Comparison of ENCODE assay signal across 18 cellular contexts in genomic region chr5:125564336-125564975, GRCh38.
DNase-seq lines count a peak whose midpoint lies in the region; ATAC-seq and TF ChIP-seq lines count a peak whose summit lies in the region.
"Had no signal": no experiment of that assay in that cellular context is flagged by ENCODE, and none has a peak within 500 bp of the region (broad histone marks: within the 10 kb centered on the region; RNA-seq: fewer than 3 reads in every experiment).

No MANE protein-coding gene starts in this region.

- intact Hi-C loops in Panc1 (cut with micrococcal nuclease; ENCODE audit: unreplicated experiment): no loop called here
- intact Hi-C loops in transverse colon (cut with DNase I; ENCODE audit: low total_unique reads): no loop called here
- intact Hi-C loops in mammary epithelial cell (cut with micrococcal nuclease): no loop called here

- H3K36me3 ChIP-seq in Panc1 (ENCODE audit: control insufficient read depth, insufficient read depth, low read length): no peaks in the 10 kb centered on the region
- H3K36me3 ChIP-seq in iPS-15b (ENCODE audit: control insufficient read depth, insufficient read depth, low read length): no peaks in the 10 kb centered on the region
- H3K36me3 ChIP-seq in transverse colon: no peaks in the 10 kb centered on the region
- no peaks in the 10 kb centered on the region for H3K36me3 ChIP-seq in mammary epithelial cell (ENCODE audit: insufficient read depth, low read length)
- H3K36me3 ChIP-seq: BLaER1 treated with 17β-estradiol and CSF1 and Interleukin-3, amounts not matched to agents 10 nM and 100 nM had no signal

- WGBS in transverse colon (ENCODE audit: low coverage in 1 of 2), 2 donors: 92 to 100% methylated on average over 1 to 5 of the region's 5 CpGs
- 100% methylated on average over 5 of the region's 5 CpGs for WGBS in mammary epithelial cell (ENCODE audit: low coverage, missing lambda C conversion rate)

- POLR2A ChIA-PET in Panc1 (lab: Charles Lee): no interaction called here

- H3K27me3 ChIP-seq in Panc1 (ENCODE audit: control insufficient read depth, insufficient read depth, low read length) (no peaks in the 10 kb centered on the region), iPS-15b (ENCODE audit: control insufficient read depth, insufficient read depth, low read length) (no peaks in the 10 kb centered on the region), transverse colon (no peaks in the 10 kb centered on the region), mammary epithelial cell (ENCODE audit: insufficient read depth, low read length) (no peaks in the 10 kb centered on the region)
- H3K27me3 ChIP-seq: BLaER1 treated with 17β-estradiol and CSF1 and Interleukin-3, amounts not matched to agents 10 nM and 100 nM had no signal

- no peaks in the 10 kb centered on the region for H4K20me1 ChIP-seq in mammary epithelial cell (ENCODE audit: insufficient read depth, low read length)
- H4K20me1 ChIP-seq: BLaER1 treated with 17β-estradiol and CSF1 and Interleukin-3, amounts not matched to agents 10 nM and 100 nM had no signal

- CTCF ChIA-PET in Panc1 (lab: Charles Lee) (no interaction called here), mammary epithelial cell (lab: Charles Lee; ENCODE audit: low non-redundant PET) (no interaction called here)

- TF ChIP-seq EP300 in transverse colon (IDR thresholded peaks at IDR 0.05; ENCODE audit: low read depth): no peak

- peaks cover 2% of the 10 kb centered on the region; the same call in 1 of the 2 replicates for H3K4me1 ChIP-seq in Panc1 (ENCODE audit: control insufficient read depth, insufficient read depth, low read length)
- no peaks in the 10 kb centered on the region for H3K4me1 ChIP-seq in iPS-15b (ENCODE audit: control insufficient read depth, insufficient read depth, low read length)
- no peaks in the 10 kb centered on the region for H3K4me1 ChIP-seq in transverse colon
- peaks cover 4% of the 10 kb centered on the region for H3K4me1 ChIP-seq in mammary epithelial cell (ENCODE audit: insufficient read depth, low read length)

- BruUV-seq in Panc1 (replicated peaks; lab: Mats Ljungman, UMichigan): no TSS peak
- no TSS peak for BruUV-seq in mammary epithelial cell (replicated peaks; lab: Mats Ljungman, UMichigan)

- TF ChIP-seq POLR2A in transverse colon (IDR thresholded peaks at IDR 0.05): no peak

- dilution Hi-C loops in mammary epithelial cell (cut with HindIII; ENCODE audit: low sequenced_read_pairs): loop anchor here (5.0 kb wide), 1 partner anchor 58 kb away; no protein-coding TSS in a partner anchor

- no peak overlapping the region for H3K4me3 ChIP-seq in Panc1 (ENCODE audit: low read depth in 2 of 2, low read length in 2 of 2)
- H3K4me3 ChIP-seq in iPS-15b (ENCODE audit: low read depth, low read length): no peak overlapping the region
- no peak overlapping the region for H3K4me3 ChIP-seq in transverse colon
- no peak overlapping the region for H3K4me3 ChIP-seq in mammary epithelial cell (replicated peaks in 1 of 3; ENCODE audit: insufficient read depth in 1 of 3, low read depth in 2 of 3, low read length in 3 of 3)
- H3K4me3 ChIP-seq: BLaER1 treated with 17β-estradiol and CSF1 and Interleukin-3, amounts not matched to agents 10 nM and 100 nM had no signal

- TF ChIP-seq CTCF in Panc1 (IDR thresholded peaks at IDR 0.05) (no peak), transverse colon (IDR thresholded peaks at IDR 0.05) (no peak), mammary epithelial cell (conservative IDR thresholded peaks at IDR 0.05 in 1 of 2, IDR thresholded peaks at IDR 0.05 in 1 of 2; ENCODE audit: extremely low read depth in 1 of 2, insufficient read depth in 1 of 2, low read depth in 1 of 2, low read length in 2 of 2) (no peak)

- no peak for ATAC-seq in Panc1

- peak; percentile 13 for DNase-seq in DMS53 (lab: John Stamatoyannopoulos, UW)
- no peak for DNase-seq in DMS53 treated with DMSO at 0.1 percent for 48 hours (lab: John Stamatoyannopoulos, UW; ENCODE audit: unreplicated experiment)
- DNase-seq in Panc1 (ENCODE audit: low read depth, low spot score): no peak
- DNase-seq in NCI-H1105 (lab: John Stamatoyannopoulos, UW): no peak
- DNase-seq in activated naive CD4-positive, alpha-beta T cell (lab: John Stamatoyannopoulos, UW): no peak
- DNase-seq in transverse colon: no peak
- DNase-seq in mammary epithelial cell: no peak
- DNase-seq: AML-193; Calu3; CD4-positive, CD25-positive, alpha-beta regulatory T cell; DMS 273 treated with DMSO at 0.1 percent for 48 hours; DMS79 treated with DMSO at 0.1 percent for 48 hours; EL; GOT3; H9 had no signal

- H3K4me2 ChIP-seq in mammary epithelial cell (ENCODE audit: insufficient read depth, low read depth, low read length): no peak overlapping the region
- H3K4me2 ChIP-seq: BLaER1 treated with 17β-estradiol and CSF1 and Interleukin-3, amounts not matched to agents 10 nM and 100 nM had no signal

- peak overlapping the region; percentile 8; the same call in 1 of the 2 replicates for H3K27ac ChIP-seq in Panc1 (ENCODE audit: low read length)
- H3K27ac ChIP-seq in transverse colon: no peak overlapping the region
- no peak overlapping the region for H3K27ac ChIP-seq in mammary epithelial cell (ENCODE audit: insufficient read depth, low read depth, low read length)
- H3K27ac ChIP-seq: 22Rv1; BLaER1 treated with 17β-estradiol and CSF1 and Interleukin-3, amounts not matched to agents 10 nM and 100 nM had no signal

- H3K79me2 ChIP-seq in mammary epithelial cell (ENCODE audit: insufficient read depth, low read length): no peaks in the 10 kb centered on the region

- H3K9ac ChIP-seq in iPS-15b (ENCODE audit: low read depth, low read length) (peak overlapping the region; percentile 24), mammary epithelial cell (ENCODE audit: insufficient read depth, low read length) (no peak overlapping the region)
- H3K9ac ChIP-seq: BLaER1 treated with 17β-estradiol and CSF1 and Interleukin-3, amounts not matched to agents 10 nM and 100 nM had no signal

- in situ Hi-C loops in Panc1 (cut with HindIII; ENCODE audit: low pct_unique_long_range_greater_than_20kb, low sequenced_read_pairs): no loop called here
- in situ Hi-C loops in transverse colon (cut with MboI; ENCODE audit: low pct_ligation_motif_present in 1 of 4, low pct_unique_long_range_greater_than_20kb in 1 of 4, low sequenced_read_pairs in 3 of 4): no loop called here
- in situ Hi-C loops in mammary epithelial cell (cut with MboI; ENCODE audit: low sequenced_read_pairs in 2 of 2): no loop called here

- H3K9me3 ChIP-seq in Panc1 (ENCODE audit: control insufficient read depth, insufficient read depth, low read depth, low read length) (no peaks in the 10 kb centered on the region), iPS-15b (ENCODE audit: control insufficient read depth, insufficient read depth, low read length) (peaks cover 8% of the 10 kb centered on the region), transverse colon (no peaks in the 10 kb centered on the region), mammary epithelial cell (replicated peaks; ENCODE audit: insufficient read depth, low read length) (no peaks in the 10 kb centered on the region)

- no peak overlapping the region for H2AFZ ChIP-seq in mammary epithelial cell (ENCODE audit: low read depth, low read length)
